8 cellular contexts compared by ENCODE assay signal in the genomic region with DNA sequence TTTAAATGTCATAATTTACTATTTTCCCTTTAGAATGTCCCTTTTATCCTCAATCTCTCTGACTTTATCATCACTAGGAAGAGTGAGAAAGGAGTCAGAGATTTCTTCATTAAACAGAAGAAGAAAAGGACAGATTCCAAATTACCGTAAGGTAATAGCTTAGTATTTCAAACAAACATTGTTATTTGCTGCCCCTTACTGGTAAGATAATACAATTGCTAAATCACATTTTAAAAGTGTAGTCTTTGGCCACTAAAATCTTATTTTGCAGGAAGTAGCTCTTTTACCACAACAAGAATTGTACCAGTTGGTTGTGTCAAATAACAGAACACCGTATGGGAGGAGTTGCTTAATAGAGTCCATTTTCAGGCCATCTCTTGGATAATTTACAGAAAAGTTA. TPM values are rescaled to one million over a fixed set of nuclear protein-coding genes. Genes with fewer than 3 reads are reported as not detected.
DNase-seq lines count a peak whose midpoint lies in the region; ATAC-seq and TF ChIP-seq lines count a peak whose summit lies in the region.

No MANE protein-coding gene starts in this region.

- no peak overlapping the region for H3K27ac ChIP-seq in CD4-positive, alpha-beta T cell (ENCODE audit: low read depth, low read length)
- no peak overlapping the region for H3K27ac ChIP-seq in dorsolateral prefrontal cortex

- H3K36me3 Mint-ChIP-seq in CD4-positive, alpha-beta T cell (ENCODE audit: low read depth): no peaks in the 10 kb centered on the region

- H3K27ac Mint-ChIP-seq in CD4-positive, alpha-beta T cell: no peak overlapping the region

- peak; percentile 53 for TF ChIP-seq CTCF in CD4-positive, alpha-beta T cell (IDR thresholded peaks at IDR 0.05)
- peak in 55 of 56 donors; percentile 18 to 75 (median 50) for TF ChIP-seq CTCF in dorsolateral prefrontal cortex (IDR thresholded peaks at IDR 0.05 in 54 of 56, conservative IDR thresholded peaks at IDR 0.05 in 2 of 56; ENCODE audit: low read depth in 1 of 56, partially characterized antibody in 56 of 56)

- H3K4me3 ChIP-seq in dorsolateral prefrontal cortex: no peak overlapping the region

- no peaks in the 10 kb centered on the region for H3K9me3 ChIP-seq in CD4-positive, alpha-beta T cell (ENCODE audit: control insufficient read depth, low read length)

- intact Hi-C loops in CD4-positive, alpha-beta T cell (cut with DNase I, micrococcal nuclease): loop anchor here (1.0 to 10.0 kb wide), 6 partner anchors 102 to 707 kb away; no protein-coding TSS in a partner anchor
- intact Hi-C loops in dorsolateral prefrontal cortex (cut with DNase I): loop anchor here (10.0 kb wide), 2 partner anchors 650 to 710 kb away; no protein-coding TSS in a partner anchor

- H3K9me3 Mint-ChIP-seq in CD4-positive, alpha-beta T cell: no peaks in the 10 kb centered on the region

- peak; percentile 62 for ATAC-seq in CD4-positive, alpha-beta T cell (ENCODE audit: poor library complexity)
- ATAC-seq in GM21515 (IDR thresholded peaks at IDR 0.05; ENCODE audit: unreplicated experiment): peak; percentile 46

- H3K27me3 Mint-ChIP-seq in CD4-positive, alpha-beta T cell: peaks cover 5% of the 10 kb centered on the region

- POLR2A ChIA-PET in CD4-positive, alpha-beta T cell (lab: Charles Lee): interaction anchor here (1.0 to 1.1 kb wide), 2 partner anchors 27 to 54 kb away, joined by 5 to 9 read pairs; a partner anchor contains a TSS

- H3K27me3 ChIP-seq in CD4-positive, alpha-beta T cell (ENCODE audit: control insufficient read depth, insufficient read depth, low read length): no peaks in the 10 kb centered on the region
- no peaks in the 10 kb centered on the region for H3K27me3 ChIP-seq in dorsolateral prefrontal cortex

- DNase-seq in CD4-positive, alpha-beta T cell: no peak
- DNase-seq in NCI-H460 (ENCODE audit: extremely low read depth, low read depth) (peak; percentile 29), dorsolateral prefrontal cortex (no peak), pons (ENCODE audit: low spot score) (peak; percentile 44), NCI-H226 (no peak), NCI-H774 (lab: John Stamatoyannopoulos, UW) (no peak)
- DNase-seq in activated CD4-positive, CD25-positive, alpha-beta regulatory T cell (lab: John Stamatoyannopoulos, UW): no peak

- peaks cover 12% of the 10 kb centered on the region for H3K4me1 Mint-ChIP-seq in CD4-positive, alpha-beta T cell (ENCODE audit: low read depth)

- H3K4me3 Mint-ChIP-seq in CD4-positive, alpha-beta T cell: no peak overlapping the region

- CTCF ChIA-PET in CD4-positive, alpha-beta T cell (lab: Charles Lee): interaction anchor here (1.0 to 1.4 kb wide), 4 partner anchors 233 to 707 kb away, joined by 3 to 4 read pairs (median 4); no protein-coding TSS in a partner anchor

RNA-seq across cellular contexts. Expression of a gene that starts 53.7 kb away (rescaled TPM):
- 10 to 100 TPM; 88.7 to 89.7 TPM for total RNA-seq in CD4-positive, alpha-beta T cell
- 48.0 and 56.5 TPM in 2 replicates for total RNA-seq in NCI-H460 (2014; rRNA removed; shearing (Covaris generic))
- 30.8 and 53.0 TPM in 2 replicates for polyA plus RNA-seq in NCI-H460 (2014; cell fraction: nucleus; rRNA removed)
- total RNA-seq in dorsolateral prefrontal cortex: 10 to 100 TPM; 49.9 to 92.6 (median 67.9) TPM

RNA-seq across cellular contexts. Expression of a gene that starts 54.0 kb away (rescaled TPM):
- total RNA-seq in CD4-positive, alpha-beta T cell: 1 to 10 TPM; 6.5 to 7.6 TPM
- 4.1 and 4.2 TPM in 2 replicates for total RNA-seq in NCI-H460 (2014; rRNA removed; shearing (Covaris generic))
- polyA plus RNA-seq in NCI-H460 (2014; cell fraction: nucleus; rRNA removed): 2.0 and 2.4 TPM in 2 replicates
- total RNA-seq in dorsolateral prefrontal cortex: 10 to 100 TPM; 13.1 to 32.1 (median 20.6) TPM

Comparison
In these comparisons a context has a peak if more than half of its experiments do, and no peak if none do; other contexts are left out.
1. DNase-seq: peak in NCI-H460 (single experiment) and pons (single experiment); none in CD4-positive, alpha-beta T cell (0 of 10), dorsolateral prefrontal cortex (0 of 10), activated CD4-positive, CD25-positive, alpha-beta regulatory T cell (0 of 4), NCI-H226 (single experiment) and NCI-H774 (single experiment).